ENCODE assay signal across 8 cellular contexts in genomic region chr12:6461401-6462233, GRCh38. TPM values are rescaled to one million over a fixed set of nuclear protein-coding genes. Genes with fewer than 3 reads are reported as not detected.
DNase-seq lines count a peak whose midpoint lies in the region; ATAC-seq lines count a peak whose summit lies in the region.

No MANE protein-coding gene starts in this region.

- peak overlapping the region; percentile 14 to 46 (median 30) for H3K9ac ChIP-seq in skeletal muscle tissue (ENCODE audit: low read depth in 1 of 3, low read length in 3 of 3)
- H3K9ac ChIP-seq in mesendoderm (ENCODE audit: low read length), result no peak overlapping the region

- no peaks in the 10 kb centered on the region for H3K79me1 ChIP-seq in mesendoderm (ENCODE audit: low read length)

- no peak overlapping the region for H3K23ac ChIP-seq in mesendoderm (ENCODE audit: low read length)

- no peaks in the 10 kb centered on the region for H3K79me2 ChIP-seq in mesendoderm (ENCODE audit: control insufficient read depth, insufficient read depth, low read length)

- H3K56ac ChIP-seq in mesendoderm (ENCODE audit: low read length), result no peak overlapping the region

- no peak overlapping the region for H2BK5ac ChIP-seq in mesendoderm (ENCODE audit: low read length)

- no peak overlapping the region for H2BK15ac ChIP-seq in mesendoderm (replicated peaks; ENCODE audit: low read depth)

- H2BK120ac ChIP-seq in mesendoderm (ENCODE audit: low read depth, low read length), result no peak overlapping the region

- ATAC-seq in GM19351 (IDR thresholded peaks at IDR 0.05; ENCODE audit: unreplicated experiment) (peak; percentile 83), HG03521 (IDR thresholded peaks at IDR 0.05; ENCODE audit: unreplicated experiment) (peak; percentile 80)

- H3K27me3 ChIP-seq in skeletal muscle tissue (ENCODE audit: control insufficient read depth in 3 of 3, insufficient read depth in 3 of 3, low read length in 3 of 3), result no peaks in the 10 kb centered on the region
- no peaks in the 10 kb centered on the region for H3K27me3 ChIP-seq in H7 (ENCODE audit: control insufficient read depth, insufficient read depth, low read length)
- H3K27me3 ChIP-seq in mesendoderm (ENCODE audit: insufficient read depth, low read length, poor library complexity), result no peaks in the 10 kb centered on the region

- no peak overlapping the region for H4K8ac ChIP-seq in mesendoderm (ENCODE audit: low read depth, low read length)

- H3K9me3 ChIP-seq in skeletal muscle tissue (ENCODE audit: control insufficient read depth in 3 of 3, low read length in 3 of 3), result no peaks in the 10 kb centered on the region

- DNase-seq in activated CD4-positive, alpha-beta T cell treated with anti-CD3 and anti-CD28 coated beads for 4 hours, result peak; percentile 68 to 79
- peak; percentile 60 for DNase-seq in effector CD8-positive, alpha-beta T cell (lab: John Stamatoyannopoulos, UW)
- DNase-seq in H7 (no peak), cerebellum (ENCODE audit: low spot score) (no peak), mesendoderm (no peak)

- peak overlapping the region; percentile 60 for H3K27ac ChIP-seq in skeletal muscle tissue (ENCODE audit: low read depth, low read length)
- H3K27ac ChIP-seq in mesendoderm (ENCODE audit: low read depth, low read length), result no peak overlapping the region

- H3K4me2 ChIP-seq in mesendoderm (ENCODE audit: low read length), result no peak overlapping the region

- no peak overlapping the region for H2AK5ac ChIP-seq in mesendoderm (ENCODE audit: low read length)

- H3K18ac ChIP-seq in mesendoderm (ENCODE audit: low read length), result no peak overlapping the region

- H3K4me3 ChIP-seq in skeletal muscle tissue (ENCODE audit: low read length in 3 of 3) (no peak overlapping the region), H7 (ENCODE audit: insufficient read depth, low read depth, low read length) (no peak overlapping the region), mesendoderm (ENCODE audit: low read length) (no peak overlapping the region)

- H3K4ac ChIP-seq in mesendoderm (ENCODE audit: low read depth, low read length), result no peak overlapping the region

- WGBS in mesendoderm (ENCODE audit: extremely low coverage, insufficient coverage, low lambda C conversion rate), result no CpG with 5 or more reads among the region's 15 CpGs

- H3K4me1 ChIP-seq in skeletal muscle tissue (ENCODE audit: control insufficient read depth in 3 of 3, insufficient read depth in 3 of 3, low read length in 3 of 3), result peaks cover 6 to 20% (median 16%) of the 10 kb centered on the region in 3 donors
- no peaks in the 10 kb centered on the region for H3K4me1 ChIP-seq in mesendoderm (ENCODE audit: control insufficient read depth, low read depth, low read length)

- peaks cover 73 to 82% (median 78%) of the 10 kb centered on the region in 3 donors for H3K36me3 ChIP-seq in skeletal muscle tissue (ENCODE audit: control insufficient read depth in 3 of 3, insufficient read depth in 3 of 3, low read length in 3 of 3)
- peaks cover 17% of the 10 kb centered on the region for H3K36me3 ChIP-seq in H7 (replicated peaks; ENCODE audit: control insufficient read depth, insufficient read depth, low read length)
- peaks cover 14% of the 10 kb centered on the region for H3K36me3 ChIP-seq in mesendoderm (ENCODE audit: control insufficient read depth, insufficient read depth, low read length)

- no peak overlapping the region for H4K5ac ChIP-seq in mesendoderm (ENCODE audit: low read length)

RNA-seq across cellular contexts. Expression of gene VAMP1, which starts 8.9 kb away (rescaled TPM):
- 2.6 TPM for total RNA-seq in skeletal muscle tissue
- 23.9 and 26.8 TPM in 2 replicates for total RNA-seq in H7 (2014; rRNA removed; shearing (Covaris generic))
- total RNA-seq in cerebellum, result 10.5 TPM
- polyA plus RNA-seq in mesendoderm (2013, experiment 1 of 2), result 8.1 TPM
- 8.5 TPM for polyA plus RNA-seq in mesendoderm (2013, experiment 2 of 2)

RNA-seq across cellular contexts. Expression of gene TAPBPL, which starts 9.8 kb away (rescaled TPM):
- 4.2 TPM for total RNA-seq in skeletal muscle tissue
- total RNA-seq in H7 (2014; rRNA removed; shearing (Covaris generic)), result 0.62 and 1.0 TPM in 2 replicates
- total RNA-seq in cerebellum, result 3.1 TPM
- 0.35 TPM for polyA plus RNA-seq in mesendoderm (2013, experiment 1 of 2)
- polyA plus RNA-seq in mesendoderm (2013, experiment 2 of 2), result 0.46 TPM

RNA-seq across cellular contexts. Expression of gene CD27, which starts 16.9 kb away (rescaled TPM):
- not detected for total RNA-seq in skeletal muscle tissue
- not detected in 2 replicates for total RNA-seq in H7 (2014; rRNA removed; shearing (Covaris generic))
- total RNA-seq in cerebellum, result not detected
- polyA plus RNA-seq in mesendoderm (2013, experiment 1 of 2), result 0.25 TPM
- polyA plus RNA-seq in mesendoderm (2013, experiment 2 of 2), result 0.22 TPM

RNA-seq across cellular contexts. Expression of gene MRPL51, which starts 31.4 kb away (rescaled TPM):
- total RNA-seq in skeletal muscle tissue, result 141 TPM
- 137 and 145 TPM in 2 replicates for total RNA-seq in H7 (2014; rRNA removed; shearing (Covaris generic))
- total RNA-seq in cerebellum, result 22.6 TPM
- polyA plus RNA-seq in mesendoderm (2013, experiment 1 of 2), result 887 TPM
- polyA plus RNA-seq in mesendoderm (2013, experiment 2 of 2), result 886 TPM

RNA-seq across cellular contexts. Expression of gene NCAPD2, which starts 32.3 kb away (rescaled TPM):
- 23.0 TPM for total RNA-seq in skeletal muscle tissue
- 104 and 113 TPM in 2 replicates for total RNA-seq in H7 (2014; rRNA removed; shearing (Covaris generic))
- 22.3 TPM for total RNA-seq in cerebellum
- polyA plus RNA-seq in mesendoderm (2013, experiment 1 of 2), result 52.1 TPM
- 50.5 TPM for polyA plus RNA-seq in mesendoderm (2013, experiment 2 of 2)

Comparison
In these comparisons a context has a peak if more than half of its experiments do, and no peak if none do; other contexts are left out.
1. DNase-seq: peak in activated CD4-positive, alpha-beta T cell treated with anti-CD3 and anti-CD28 coated beads for 4 hours (2 of 2) and effector CD8-positive, alpha-beta T cell (single experiment); none in H7 (single experiment), cerebellum (single experiment) and mesendoderm (single experiment).